Comparison of ENCODE assay signal across 14 cellular contexts in the genomic region with DNA sequence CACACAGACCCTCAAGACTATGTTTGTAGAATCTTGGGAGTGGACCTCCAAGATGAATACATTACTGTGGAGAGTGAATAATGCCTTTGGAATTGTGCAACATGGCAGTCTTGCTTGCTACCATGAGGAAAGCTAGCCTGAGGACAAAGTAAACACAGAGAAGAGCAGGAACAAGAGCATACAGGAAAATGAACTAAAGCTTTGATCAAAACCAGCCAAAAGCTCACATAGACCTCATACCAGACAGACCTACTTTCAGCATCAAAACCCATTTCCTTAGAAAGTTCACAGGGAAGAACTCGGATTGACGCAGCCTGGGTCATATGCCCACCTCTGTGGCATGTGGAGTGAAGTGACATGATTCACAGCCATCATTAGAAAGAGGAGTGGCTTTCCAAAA. TPM values are rescaled to one million over a fixed set of nuclear protein-coding genes. Genes with fewer than 3 reads are reported as not detected.
A peak's percentile ranks its signal among the peaks of the same experiment; 100 is the strongest.
DNase-seq lines count a peak whose midpoint lies in the region; ATAC-seq and TF ChIP-seq lines count a peak whose summit lies in the region.
"Had no signal": no experiment of that assay in that cellular context is flagged by ENCODE, and none has a peak within 500 bp of the region (broad histone marks: within the 10 kb centered on the region; RNA-seq: fewer than 3 reads in every experiment).

No MANE protein-coding gene starts in this region.

- H3K27ac Mint-ChIP-seq in MCF 10A (ENCODE audit: low read depth, unreplicated experiment) = peak overlapping the region; percentile 92
- H3K27ac Mint-ChIP-seq: activated T-helper 2 cell treated with anti-CD3 and anti-CD28 coated beads, Interferon-gamma antibody, Interleukin-2, Interleukin-4, amounts not matched to agents 10 μg/mL and 5 μg/mL and 100 μg/mL, durations not matched to agents 14 hours and 24 hours and 36 hours; effector memory CD8-positive, alpha-beta T cell had no signal

- POLR2A ChIA-PET in MCF 10A (lab: Yijun Ruan, JAX) = interaction anchor here (0.7 to 2.9 kb wide), 10 partner anchors 9 to 134 kb away, joined by 3 to 22 read pairs (median 4); partner anchors contain the start of gene RPS27L

- BruUV-seq in MCF 10A (replicated peaks; lab: Mats Ljungman, UMichigan) = no TSS peak

- ATAC-seq in GM21390 (IDR thresholded peaks at IDR 0.05; ENCODE audit: unreplicated experiment) (no peak), HG03460 (IDR thresholded peaks at IDR 0.05; ENCODE audit: unreplicated experiment) (no peak)
- ATAC-seq: effector memory CD8-positive, alpha-beta T cell; lower lobe of right lung had no signal

- no peaks in the 10 kb centered on the region for H3K36me3 Mint-ChIP-seq in MCF 10A (ENCODE audit: insufficient read depth, unreplicated experiment)
- H3K36me3 Mint-ChIP-seq: brain had no signal

- DNase-seq in AG08395 (ENCODE audit: low spot score) (peak; percentile 57), HPDE6-E6E7 (ENCODE audit: extremely low spot score) (peak; percentile 49), MCF 10A (ENCODE audit: unreplicated experiment) (peak; percentile 79), hepatic stellate cell (ENCODE audit: low spot score) (peak; percentile 57), UCSD-AML1 (lab: John Stamatoyannopoulos, UW; ENCODE audit: unreplicated experiment) (no peak)
- DNase-seq in stimulated activated CD4-positive, alpha-beta T cell treated with anti-CD3 and anti-CD28 coated beads, Interleukin-15, amount 100 ng/mL, for 24 hours = no peak
- DNase-seq: BE2C; effector memory CD8-positive, alpha-beta T cell; lower lobe of right lung; uterus had no signal

- intact Hi-C loops in MCF 10A (cut with micrococcal nuclease) = no loop called here

- no peak for TF ChIP-seq CTCF in MCF 10A (IDR thresholded peaks at IDR 0.05; ENCODE audit: unreplicated experiment)

- H3K4me3 Mint-ChIP-seq in MCF 10A (ENCODE audit: unreplicated experiment) = peak overlapping the region; percentile 22
- H3K4me3 Mint-ChIP-seq: effector memory CD8-positive, alpha-beta T cell had no signal

- H3K27me3 Mint-ChIP-seq in MCF 10A (ENCODE audit: insufficient read depth, unreplicated experiment) = no peaks in the 10 kb centered on the region
- H3K27me3 Mint-ChIP-seq: effector memory CD8-positive, alpha-beta T cell had no signal

- peaks cover 27% of the 10 kb centered on the region for H3K4me1 Mint-ChIP-seq in MCF 10A (ENCODE audit: insufficient read depth, unreplicated experiment)

- no peaks in the 10 kb centered on the region for H3K9me3 Mint-ChIP-seq in MCF 10A (ENCODE audit: unreplicated experiment)
- H3K9me3 Mint-ChIP-seq: activated T-helper 2 cell treated with anti-CD3 and anti-CD28 coated beads, Interferon-gamma antibody, Interleukin-2, Interleukin-4, amounts not matched to agents 10 μg/mL and 5 μg/mL and 100 μg/mL, durations not matched to agents 14 hours and 24 hours and 36 hours; effector memory CD8-positive, alpha-beta T cell had no signal

- CTCF ChIA-PET in MCF 10A (lab: Yijun Ruan, JAX) = interaction anchor here (0.6 kb wide), 1 partner anchor 1283 kb away, joined by 3 read pairs; no protein-coding TSS in a partner anchor

RNA-seq across cellular contexts. Expression of gene RAB8B, which starts 3.3 kb away (rescaled TPM):
- 11.7 and 15.6 TPM in 2 replicates for total RNA-seq in MCF 10A (2022)

RNA-seq across cellular contexts. Expression of gene RPS27L, which starts 28.8 kb away (rescaled TPM):
- 154 and 172 TPM in 2 replicates for total RNA-seq in MCF 10A (2022)

Comparison
In these comparisons a context has a peak if more than half of its experiments do, and no peak if none do; other contexts are left out.
1. DNase-seq: peak in AG08395 (single experiment), HPDE6-E6E7 (single experiment), MCF 10A (single experiment) and hepatic stellate cell (single experiment); none in stimulated activated CD4-positive, alpha-beta T cell treated with anti-CD3 and anti-CD28 coated beads, Interleukin-15, amount 100 ng/mL, for 24 hours (single experiment) and UCSD-AML1 (single experiment).